Comparison of ENCODE assay signal across 8 cellular contexts in genomic region chr17:79812969-79813825, GRCh38. TPM values are rescaled to one million over a fixed set of nuclear protein-coding genes. Genes with fewer than 3 reads are reported as not detected.
A peak's percentile ranks its signal among the peaks of the same experiment; 100 is the strongest.
DNase-seq lines count a peak whose midpoint lies in the region; ATAC-seq and TF ChIP-seq lines count a peak whose summit lies in the region.

No MANE protein-coding gene starts in this region.

- peak overlapping the region; percentile 79 for H3K27ac ChIP-seq in OCI-LY1 (ENCODE audit: low read depth, low read length, poor library complexity, severe bottlenecking)
- no peak overlapping the region for H3K27ac ChIP-seq in sigmoid colon
- no peak overlapping the region for H3K27ac ChIP-seq in foreskin keratinocyte
- H3K27ac ChIP-seq in adrenal gland = no peak overlapping the region

- H3K4me1 ChIP-seq in OCI-LY1 (ENCODE audit: insufficient read depth, low read length, severe bottlenecking) (peaks cover 42% of the 10 kb centered on the region), sigmoid colon (peaks cover 0 to 57% (median 55%) of the 10 kb centered on the region in 4 donors), foreskin keratinocyte (no peaks in the 10 kb centered on the region), adrenal gland (replicated peaks in 1 of 2) (peaks cover 10 to 31% of the 10 kb centered on the region in 2 donors)

- H2AFZ ChIP-seq in OCI-LY1 (ENCODE audit: low read length) = no peak overlapping the region

- H3K4me3 Mint-ChIP-seq in effector memory CD8-positive, alpha-beta T cell = peak overlapping the region; percentile 70 to 76

- no peaks in the 10 kb centered on the region for H3K9me2 ChIP-seq in OCI-LY1 (ENCODE audit: low read depth, low read length)

- ATAC-seq in effector memory CD8-positive, alpha-beta T cell (replicated peaks) = no peak
- ATAC-seq in GM18498 (IDR thresholded peaks at IDR 0.05; ENCODE audit: unreplicated experiment) (no peak), foreskin keratinocyte (no peak)

- H3K4me3 ChIP-seq in OCI-LY1 (ENCODE audit: low read depth, low read length, poor library complexity, severe bottlenecking) (peak overlapping the region; percentile 67), sigmoid colon (peak overlapping the region in 3 of 4 donors; percentile 30 to 38 (median 36)), adrenal gland (peak overlapping the region in 1 of 4 donors; percentile 49)

- no peak for TF ChIP-seq EP300 in sigmoid colon (IDR thresholded peaks at IDR 0.05)

- no peaks in the 10 kb centered on the region for H3K79me2 ChIP-seq in OCI-LY1 (ENCODE audit: insufficient read depth, low read length)

- H3K4me1 Mint-ChIP-seq in effector memory CD8-positive, alpha-beta T cell (ENCODE audit: low read depth in 2 of 2) = peaks cover 21 to 24% of the 10 kb centered on the region in 2 donors

- peaks cover 27% of the 10 kb centered on the region for H3K36me3 Mint-ChIP-seq in effector memory CD8-positive, alpha-beta T cell (ENCODE audit: insufficient read depth)

- no peaks in the 10 kb centered on the region for H3K9me3 Mint-ChIP-seq in effector memory CD8-positive, alpha-beta T cell

- no peak for TF ChIP-seq CTCF in OCI-LY1 (IDR thresholded peaks at IDR 0.05; ENCODE audit: low read length)
- no peak for TF ChIP-seq CTCF in sigmoid colon (IDR thresholded peaks at IDR 0.05)
- no peak for TF ChIP-seq CTCF in foreskin keratinocyte (conservative IDR thresholded peaks at IDR 0.05)
- TF ChIP-seq CTCF in adrenal gland (IDR thresholded peaks at IDR 0.05) = no peak

- DNase-seq in DMS53 (lab: John Stamatoyannopoulos, UW) (peak; percentile 73), DMS53 treated with DMSO at 0.1 percent for 48 hours (lab: John Stamatoyannopoulos, UW; ENCODE audit: unreplicated experiment) (no peak), sigmoid colon (no peak), foreskin keratinocyte (no peak), adrenal gland (no peak)
- DNase-seq in effector memory CD8-positive, alpha-beta T cell = no peak

- no peaks in the 10 kb centered on the region for H3F3A ChIP-seq in OCI-LY1 (ENCODE audit: insufficient read depth, low read length)

- no peak overlapping the region for H3K27ac Mint-ChIP-seq in effector memory CD8-positive, alpha-beta T cell

- H3K27me3 ChIP-seq in OCI-LY1 (ENCODE audit: insufficient read depth, low read length) (no peaks in the 10 kb centered on the region), sigmoid colon (peaks cover 70 to 92% (median 82%) of the 10 kb centered on the region in 3 donors), foreskin keratinocyte (peaks cover 94% of the 10 kb centered on the region), adrenal gland (peaks cover 76% of the 10 kb centered on the region)

- H3K36me3 ChIP-seq in OCI-LY1 (ENCODE audit: insufficient read depth, low read length) (no peaks in the 10 kb centered on the region), sigmoid colon (no peaks in the 10 kb centered on the region), adrenal gland (replicated peaks in 1 of 2) (no peaks in the 10 kb centered on the region)

- H3K4me2 ChIP-seq in OCI-LY1 (ENCODE audit: low read length) = peak overlapping the region; percentile 92

- no peaks in the 10 kb centered on the region for H4K20me1 ChIP-seq in OCI-LY1 (ENCODE audit: insufficient read depth, low read length)

- 0 to 1% methylated on average over 102 of the region's 102 CpGs for WGBS in sigmoid colon, 2 donors
- WGBS in adrenal gland, 4 donors = 0 to 2% (median 0%) methylated on average over 2 to 94 of the region's 102 CpGs

- TF ChIP-seq POLR2A in sigmoid colon (IDR thresholded peaks at IDR 0.05) (no peak), adrenal gland (IDR thresholded peaks at IDR 0.05) (no peak)

- H3K9me3 ChIP-seq in OCI-LY1 (ENCODE audit: low read length) = no peaks in the 10 kb centered on the region
- H3K9me3 ChIP-seq in sigmoid colon = no peaks in the 10 kb centered on the region
- H3K9me3 ChIP-seq in adrenal gland (replicated peaks in 1 of 3) = no peaks in the 10 kb centered on the region

- H3K27me3 Mint-ChIP-seq in effector memory CD8-positive, alpha-beta T cell = peaks cover 51 to 80% of the 10 kb centered on the region in 2 donors

- intact Hi-C loops in sigmoid colon (cut with DNase I) = no loop called here
- intact Hi-C loops in adrenal gland (cut with DNase I) = no loop called here

- H3K9ac ChIP-seq in OCI-LY1 (ENCODE audit: low read length) = peak overlapping the region; percentile 79

RNA-seq across cellular contexts. Expression of gene CBX8, which starts 16.3 kb away (rescaled TPM):
- total RNA-seq in sigmoid colon (1 to 10 TPM in 2 of 4 donors, under 1 TPM in 2; 0.28 to 1.8 (median 1.2) TPM), foreskin keratinocyte (2.9 and 4.5 TPM in 2 replicates), adrenal gland (10 to 100 TPM in 1 of 8 donors, 1 to 10 TPM in 6, under 1 TPM in 1; 0.85 to 10.6 (median 5.5) TPM)
- polyA plus RNA-seq in sigmoid colon (1 to 10 TPM; 2.4 to 5.6 (median 4.9) TPM), foreskin keratinocyte (4.5 and 4.7 TPM in 2 replicates), adrenal gland (1 to 10 TPM; 1.0 to 7.4 (median 4.4) TPM)

RNA-seq across cellular contexts. Expression of gene CBX4, which starts 26.0 kb away (rescaled TPM):
- 1 to 10 TPM; 6.1 to 9.8 (median 7.5) TPM for total RNA-seq in sigmoid colon
- polyA plus RNA-seq in sigmoid colon = 10 to 100 TPM in 1 of 3 donors, 1 to 10 TPM in 2; 3.5 to 14.2 (median 8.4) TPM
- total RNA-seq in foreskin keratinocyte = 10.5 and 12.4 TPM in 2 replicates
- polyA plus RNA-seq in foreskin keratinocyte = 7.6 and 7.8 TPM in 2 replicates
- 10 to 100 TPM; 15.1 to 39.3 (median 25.0) TPM for total RNA-seq in adrenal gland
- polyA plus RNA-seq in adrenal gland = 10 to 100 TPM in 1 of 3 donors, 1 to 10 TPM in 2; 5.4 to 10.1 (median 7.6) TPM

RNA-seq across cellular contexts. Expression of gene CBX2, which starts 35.2 kb away (rescaled TPM):
- under 1 TPM in 3 of 4 donors, not detected in 1; 0.33 to 0.95 (median 0.36) TPM for total RNA-seq in sigmoid colon
- 1 to 10 TPM in 1 of 3 donors, under 1 TPM in 2; under 0.01 to 2.0 (median 0.23) TPM for polyA plus RNA-seq in sigmoid colon
- 5.9 and 6.9 TPM in 2 replicates for total RNA-seq in foreskin keratinocyte
- polyA plus RNA-seq in foreskin keratinocyte = 3.5 and 4.3 TPM in 2 replicates
- 1 to 10 TPM in 2 of 8 donors, under 1 TPM in 6; 0.06 to 1.8 (median 0.69) TPM for total RNA-seq in adrenal gland
- polyA plus RNA-seq in adrenal gland = under 1 TPM; 0.26 to 0.97 (median 0.88) TPM
